ENCODE assay signal across 9 cellular contexts in genomic region chr1:101314244-101314643, GRCh38.
DNase-seq lines count a peak whose midpoint lies in the region; ATAC-seq and TF ChIP-seq lines count a peak whose summit lies in the region.
"Had no signal": no experiment of that assay in that cellular context is flagged by ENCODE, and none has a peak within 500 bp of the region (broad histone marks: within the 10 kb centered on the region; RNA-seq: fewer than 3 reads in every experiment).

No MANE protein-coding gene starts in this region.

- no peaks in the 10 kb centered on the region for H4K20me1 ChIP-seq in HCT116 (ENCODE audit: insufficient read depth)

- RAD21 ChIA-PET in HCT116 (lab: Charles Lee; ENCODE audit: low non-redundant PET in 1 of 2, low total read pairs in 2 of 2, uncharacterized antibody in 2 of 2, unreplicated experiment in 2 of 2), result no interaction called here

- CTCF ChIA-PET in HCT116 (lab: Charles Lee), result no interaction called here

- no TSS peak for BruUV-seq in HCT116 (replicated peaks; lab: Mats Ljungman, UMichigan)

- no peaks in the 10 kb centered on the region for H3K4me1 ChIP-seq in HCT116 (ENCODE audit: control insufficient read depth in 1 of 2, insufficient read depth in 2 of 2, low read length in 2 of 2)

- no peak overlapping the region for H3K4me3 ChIP-seq in HCT116 (replicated peaks in 1 of 2; ENCODE audit: low read depth in 1 of 2, low read length in 2 of 2)

- no peak overlapping the region for H3K9ac ChIP-seq in HCT116 (ENCODE audit: low read length)

- no peaks in the 10 kb centered on the region for H3K36me3 ChIP-seq in HCT116 (ENCODE audit: control insufficient read depth in 1 of 2, insufficient read depth in 2 of 2, low read length in 2 of 2)

- ATAC-seq in GM18505 (IDR thresholded peaks at IDR 0.05; ENCODE audit: unreplicated experiment) (peak; percentile 41), HCT116 (peak; percentile 57; the same call in 1 of the 2 replicates), HG02970 (IDR thresholded peaks at IDR 0.05; ENCODE audit: low FRiP score, unreplicated experiment) (no peak), HG03521 (IDR thresholded peaks at IDR 0.05; ENCODE audit: unreplicated experiment) (no peak)

- no peak overlapping the region for H2AFZ ChIP-seq in HCT116 (ENCODE audit: low read depth, low read length, poor library complexity, severe bottlenecking)

- TF ChIP-seq POLR2A in GM18505 (IDR thresholded peaks at IDR 0.05; ENCODE audit: borderline replicate concordance, extremely low read depth, insufficient read depth, insufficient read length), result no peak
- no peak for TF ChIP-seq POLR2A in HCT116 (IDR thresholded peaks at IDR 0.05; ENCODE audit: borderline replicate concordance, extremely low read depth, insufficient read depth, insufficient read length)

- no peak for TF ChIP-seq RAD21 in HCT116 (IDR thresholded peaks at IDR 0.05; ENCODE audit: low read depth)

- no peaks in the 10 kb centered on the region for H3K79me2 ChIP-seq in HCT116 (ENCODE audit: insufficient read depth, low read length)

- POLR2A ChIA-PET in HCT116 (lab: Charles Lee), result no interaction called here

- intact Hi-C loops in HCT116 (cut with micrococcal nuclease), result no loop called here

- no peaks in the 10 kb centered on the region for H3K9me2 ChIP-seq in HCT116 (ENCODE audit: insufficient read depth)

- no peak overlapping the region for H3K27ac ChIP-seq in HCT116 (ENCODE audit: low read depth, low read length)

- DNase-seq in HCT116 (ENCODE audit: low read depth, low spot score) (no peak), NCI-H226 (peak; percentile 70), kidney tubule cell (ENCODE audit: low spot score) (peak; percentile 96), ureter (ENCODE audit: low spot score) (no peak)
- no peak for DNase-seq in activated CD8-positive, alpha-beta memory T cell treated with anti-CD3 and anti-CD28 coated beads for 24 hours
- DNase-seq: activated gamma-delta T cell had no signal

- H3K27me3 ChIP-seq in HCT116 (ENCODE audit: insufficient read depth, low read length), result peaks cover 41% of the 10 kb centered on the region

- no peaks in the 10 kb centered on the region for H3K9me3 ChIP-seq in HCT116 (ENCODE audit: control insufficient read depth in 1 of 2, insufficient read depth in 1 of 2, low read depth in 1 of 2, low read length in 2 of 2)

- no peak for TF ChIP-seq CTCF in HCT116 (IDR thresholded peaks at IDR 0.05 in 2 of 3, conservative IDR thresholded peaks at IDR 0.05 in 1 of 3; ENCODE audit: borderline replicate concordance in 1 of 3, insufficient read depth in 1 of 3, low read depth in 2 of 3, low read length in 2 of 3)

- H3K4me2 ChIP-seq in HCT116 (ENCODE audit: low read length), result no peak overlapping the region

TF ChIP-seq in HCT116, 20 proteins besides CTCF, POLR2A, EP300 and RAD21:
- TF ChIP-seq TCF7L2 (IDR thresholded peaks at IDR 0.05; ENCODE audit: borderline replicate concordance, extremely low read depth, insufficient read depth, insufficient read length) (no peak), EZH2 (IDR thresholded peaks at IDR 0.05) (no peak), CBX3 (IDR thresholded peaks at IDR 0.05; ENCODE audit: low read depth) (no peak), ELF1 (IDR thresholded peaks at IDR 0.05; ENCODE audit: borderline replicate concordance, low read depth) (no peak), YY1 (IDR thresholded peaks at IDR 0.05; ENCODE audit: extremely low read depth, insufficient replicate concordance, low read depth, low read length) (no peak)

Comparison
In these comparisons a context has a peak if more than half of its experiments do, and no peak if none do; other contexts are left out.
1. ATAC-seq: peak in GM18505 (single experiment) and HCT116 (single experiment); none in HG02970 (single experiment) and HG03521 (single experiment).
2. DNase-seq: peak in NCI-H226 (single experiment) and kidney tubule cell (single experiment); none in HCT116 (single experiment), activated CD8-positive, alpha-beta memory T cell treated with anti-CD3 and anti-CD28 coated beads for 24 hours (single experiment) and ureter (single experiment).